ENCODE assay signal across 16 cellular contexts in the genomic region with DNA sequence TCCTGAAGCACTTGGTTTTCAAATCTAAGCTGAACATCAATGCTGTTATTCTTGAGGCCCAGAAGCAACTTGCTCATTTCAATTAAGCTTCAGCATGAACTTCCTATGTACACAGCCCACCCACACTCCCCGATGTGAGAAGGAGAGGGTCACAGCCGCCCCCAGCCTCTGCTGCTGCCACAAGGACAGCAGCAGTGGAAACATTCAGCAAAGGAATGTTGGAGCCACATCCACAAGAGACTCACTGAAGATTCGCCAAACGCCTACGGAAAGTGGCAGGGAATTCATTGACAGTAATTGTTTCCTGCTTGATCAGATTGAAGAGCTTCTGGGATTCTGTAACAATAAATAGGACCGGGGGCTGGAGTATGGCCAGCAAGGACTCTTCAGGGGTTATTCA. TPM values are rescaled to one million over a fixed set of nuclear protein-coding genes. Genes with fewer than 3 reads are reported as not detected.
A peak's percentile ranks its signal among the peaks of the same experiment; 100 is the strongest.
DNase-seq lines count a peak whose midpoint lies in the region; ATAC-seq and TF ChIP-seq lines count a peak whose summit lies in the region.
"Had no signal": no experiment of that assay in that cellular context is flagged by ENCODE, and none has a peak within 500 bp of the region (broad histone marks: within the 10 kb centered on the region; RNA-seq: fewer than 3 reads in every experiment).

No MANE protein-coding gene starts in this region.

- H3K79me2 ChIP-seq in SK-N-SH (ENCODE audit: insufficient read depth), result peaks cover 75% of the 10 kb centered on the region

- no peak for ATAC-seq in SK-N-SH treated with all-trans-retinoic acid at 6 μM for 48 hours
- ATAC-seq in activated CD8-positive, alpha-beta T cell treated with anti-CD3 and anti-CD28 coated beads for 36 hours, result no peak
- ATAC-seq: GM23338 had no signal

- TF ChIP-seq CTCF in SK-N-SH (IDR thresholded peaks at IDR 0.05) (no peak), astrocyte of the spinal cord (IDR thresholded peaks at IDR 0.05; ENCODE audit: low read depth, low read length) (no peak), tibial nerve (IDR thresholded peaks at IDR 0.05) (no peak), thyroid gland (IDR thresholded peaks at IDR 0.05) (no peak)
- TF ChIP-seq CTCF in activated CD8-positive, alpha-beta T cell treated with anti-CD3 and anti-CD28 coated beads for 36 hours (IDR thresholded peaks at IDR 0.05), result no peak

- peaks cover 30 to 60% of the 10 kb centered on the region in 2 experiments for H3K36me3 ChIP-seq in SK-N-SH (replicated peaks in 1 of 2; ENCODE audit: control insufficient read depth in 1 of 2, insufficient read depth in 2 of 2, low read length in 1 of 2)
- no peaks in the 10 kb centered on the region for H3K36me3 ChIP-seq in tibial nerve
- H3K36me3 ChIP-seq in thyroid gland, result no peaks in the 10 kb centered on the region

- no peaks in the 10 kb centered on the region for H3K9me3 Mint-ChIP-seq in activated CD8-positive, alpha-beta T cell treated with anti-CD3 and anti-CD28 coated beads for 36 hours
- H3K9me3 Mint-ChIP-seq: activated naive CD4-positive, alpha-beta T cell treated with anti-CD3 and anti-CD28 coated beads, Interleukin-2, amount 50 U/mL, for 24 hours; GM23338; nephron progenitor cell had no signal

- 45% methylated on average over 6 of the region's 6 CpGs for WGBS in SK-N-SH (ENCODE audit: low lambda C conversion rate)
- WGBS in tibial nerve, 2 donors, result 24 to 30% methylated on average over 6 of the region's 6 CpGs
- WGBS in thyroid gland, 2 donors, result 58 to 62% methylated on average over 6 of the region's 6 CpGs

- peak overlapping the region; percentile 84; the same call in 1 of the 2 replicates for H3K9ac ChIP-seq in SK-N-SH

- no peak overlapping the region for H3K27ac Mint-ChIP-seq in activated CD8-positive, alpha-beta T cell treated with anti-CD3 and anti-CD28 coated beads for 36 hours
- H3K27ac Mint-ChIP-seq: activated naive CD4-positive, alpha-beta T cell treated with anti-CD3 and anti-CD28 coated beads, Interleukin-2, amount 50 U/mL, for 24 hours; GM23338; nephron progenitor cell had no signal

- H3K27me3 ChIP-seq in SK-N-SH (ENCODE audit: insufficient read depth), result no peaks in the 10 kb centered on the region
- H3K27me3 ChIP-seq in tibial nerve, result no peaks in the 10 kb centered on the region
- H3K27me3 ChIP-seq in thyroid gland, result no peaks in the 10 kb centered on the region

- H3K4me3 ChIP-seq in SK-N-SH (ENCODE audit: low read depth in 2 of 2, low read length in 1 of 2) (peak overlapping the region; percentile 58 to 71; a peak in 3 of 4 replicates), astrocyte of the spinal cord (ENCODE audit: low read depth, low read length) (peak overlapping the region; percentile 79), tibial nerve (peak overlapping the region in 1 of 4 donors; percentile 65), thyroid gland (replicated peaks in 1 of 3) (no peak overlapping the region)
- H3K4me3 ChIP-seq: GM23338 had no signal

- POLR2A ChIA-PET in SK-N-SH (lab: Yijun Ruan, JAX), result no interaction called here
- POLR2A ChIA-PET in activated CD8-positive, alpha-beta T cell treated with anti-CD3 and anti-CD28 coated beads for 36 hours (lab: Charles Lee), result no interaction called here

- TF ChIP-seq EP300 in SK-N-SH (IDR thresholded peaks at IDR 0.05; ENCODE audit: borderline replicate concordance in 1 of 2, low read depth in 1 of 2, low read length in 1 of 2) (no peak), tibial nerve (IDR thresholded peaks at IDR 0.05) (no peak)

- peaks cover 56% of the 10 kb centered on the region for H3F3A ChIP-seq in SK-N-SH (replicated peaks; ENCODE audit: insufficient read depth)

- H3K9me3 ChIP-seq in SK-N-SH, result no peaks in the 10 kb centered on the region
- no peaks in the 10 kb centered on the region for H3K9me3 ChIP-seq in tibial nerve
- no peaks in the 10 kb centered on the region for H3K9me3 ChIP-seq in thyroid gland

- peaks cover 57% of the 10 kb centered on the region for H4K20me1 ChIP-seq in SK-N-SH (ENCODE audit: insufficient read depth)

- in situ Hi-C loops in astrocyte of the spinal cord (cut with HindIII; ENCODE audit: low sequenced_read_pairs), result no loop called here

- no peak for DNase-seq in SK-N-SH
- no peak for DNase-seq in astrocyte of the spinal cord (ENCODE audit: low read depth, low spot score)
- peak; percentile 19 for DNase-seq in kidney tubule cell (ENCODE audit: low spot score)
- DNase-seq in tibial nerve (ENCODE audit: low spot score in 2 of 2), result no peak
- no peak for DNase-seq in thyroid gland
- no peak for DNase-seq in activated CD8-positive, alpha-beta T cell treated with anti-CD3 and anti-CD28 coated beads for 36 hours
- no peak for DNase-seq in RPMI8226
- DNase-seq: DMS153, kidney, NCI-H1092, NCI-H446 treated with DMSO at 0.1 percent for 48 hours, nephron progenitor cell had no signal

- peak overlapping the region; percentile 72 to 85 for H3K27ac ChIP-seq in SK-N-SH (ENCODE audit: low read depth in 2 of 2, low read length in 1 of 2)
- peak overlapping the region in 3 of 4 donors; percentile 43 to 80 (median 76) for H3K27ac ChIP-seq in tibial nerve
- no peak overlapping the region for H3K27ac ChIP-seq in thyroid gland
- H3K27ac ChIP-seq: 22Rv1 had no signal

- no peaks in the 10 kb centered on the region for H3K36me3 Mint-ChIP-seq in activated CD8-positive, alpha-beta T cell treated with anti-CD3 and anti-CD28 coated beads for 36 hours (ENCODE audit: low read depth)
- H3K36me3 Mint-ChIP-seq: activated naive CD4-positive, alpha-beta T cell treated with anti-CD3 and anti-CD28 coated beads, Interleukin-2, amount 50 U/mL, for 24 hours had no signal

- H3K4me3 Mint-ChIP-seq in activated CD8-positive, alpha-beta T cell treated with anti-CD3 and anti-CD28 coated beads for 36 hours, result no peak overlapping the region
- H3K4me3 Mint-ChIP-seq: activated naive CD4-positive, alpha-beta T cell treated with anti-CD3 and anti-CD28 coated beads, Interleukin-2, amount 50 U/mL, for 24 hours; GM23338; nephron progenitor cell had no signal

- intact Hi-C loops in thyroid gland (cut with DNase I), result no loop called here
- intact Hi-C loops in activated CD8-positive, alpha-beta T cell treated with anti-CD3 and anti-CD28 coated beads for 36 hours (cut with micrococcal nuclease), result no loop called here

- TF ChIP-seq POLR2A in tibial nerve (IDR thresholded peaks at IDR 0.05) (no peak), thyroid gland (IDR thresholded peaks at IDR 0.05) (no peak)

- no peaks in the 10 kb centered on the region for H3K9me2 ChIP-seq in SK-N-SH

- peaks cover 7% of the 10 kb centered on the region for H3K4me1 Mint-ChIP-seq in activated CD8-positive, alpha-beta T cell treated with anti-CD3 and anti-CD28 coated beads for 36 hours (ENCODE audit: low read depth)

- H3K4me1 ChIP-seq in SK-N-SH (ENCODE audit: control insufficient read depth in 1 of 2, insufficient read depth in 2 of 2, low read depth in 1 of 2, low read length in 1 of 2) (peaks cover 45 to 51% of the 10 kb centered on the region in 2 experiments), tibial nerve (peaks cover 0 to 86% (median 39%) of the 10 kb centered on the region in 4 donors), thyroid gland (peaks cover 10 to 21% of the 10 kb centered on the region in 2 donors)

- H2AFZ ChIP-seq in SK-N-SH (ENCODE audit: low read depth), result no peak overlapping the region
- H2AFZ ChIP-seq: GM23338 had no signal

- TF ChIP-seq RAD21 in SK-N-SH (IDR thresholded peaks at IDR 0.05; ENCODE audit: low read length), result no peak

- peaks cover 27% of the 10 kb centered on the region for H3K27me3 Mint-ChIP-seq in activated CD8-positive, alpha-beta T cell treated with anti-CD3 and anti-CD28 coated beads for 36 hours

- CTCF ChIA-PET in SK-N-SH (lab: Yijun Ruan, JAX), result interaction anchor here (1.0 to 2.0 kb wide), 5 partner anchors 12 to 95 kb away, joined by 3 to 7 read pairs (median 5); no protein-coding TSS in a partner anchor
- CTCF ChIA-PET in activated CD8-positive, alpha-beta T cell treated with anti-CD3 and anti-CD28 coated beads for 36 hours (lab: Charles Lee), result interaction anchor here (0.8 to 1.0 kb wide), 2 partner anchors 87 to 140 kb away, joined by 3 read pairs; no protein-coding TSS in a partner anchor

- peak overlapping the region; percentile 84 for H3K4me2 ChIP-seq in SK-N-SH
- H3K4me2 ChIP-seq: GM23338 had no signal

TF ChIP-seq in SK-N-SH, 30 proteins besides CTCF, POLR2A, EP300 and RAD21 (continues in another document):
- TF ChIP-seq FOSL2 (IDR thresholded peaks at IDR 0.05; ENCODE audit: borderline replicate concordance, low read depth) (no peak), FOXJ3 (CRISPR knock-in tag; IDR thresholded peaks at IDR 0.05) (no peak), SMC3 (IDR thresholded peaks at IDR 0.05; ENCODE audit: low read depth, low read length) (no peak), ELF1 (IDR thresholded peaks at IDR 0.05) (no peak)
- TF ChIP-seq, protein P1, sequence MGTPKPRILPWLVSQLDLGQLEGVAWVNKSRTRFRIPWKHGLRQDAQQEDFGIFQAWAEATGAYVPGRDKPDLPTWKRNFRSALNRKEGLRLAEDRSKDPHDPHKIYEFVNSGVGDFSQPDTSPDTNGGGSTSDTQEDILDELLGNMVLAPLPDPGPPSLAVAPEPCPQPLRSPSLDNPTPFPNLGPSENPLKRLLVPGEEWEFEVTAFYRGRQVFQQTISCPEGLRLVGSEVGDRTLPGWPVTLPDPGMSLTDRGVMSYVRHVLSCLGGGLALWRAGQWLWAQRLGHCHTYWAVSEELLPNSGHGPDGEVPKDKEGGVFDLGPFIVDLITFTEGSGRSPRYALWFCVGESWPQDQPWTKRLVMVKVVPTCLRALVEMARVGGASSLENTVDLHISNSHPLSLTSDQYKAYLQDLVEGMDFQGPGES (IDR thresholded peaks at IDR 0.05; ENCODE audit: low read depth, low read length), result no peak

TF ChIP-seq in SK-N-SH treated with all-trans-retinoic acid at 6 μM for 48 hours, 23 proteins besides CTCF, POLR2A, EP300 and RAD21:
- TF ChIP-seq ARNTL (CRISPR knock-in tag; IDR thresholded peaks at IDR 0.05; ENCODE audit: borderline replicate concordance, low read depth), result no peak
- no peak for TF ChIP-seq ZC3H10 (CRISPR knock-in tag; IDR thresholded peaks at IDR 0.05)
- no peak for TF ChIP-seq ZNF565 (CRISPR knock-in tag; conservative IDR thresholded peaks at IDR 0.05; ENCODE audit: low read depth)
- no peak for TF ChIP-seq TOX (CRISPR knock-in tag; IDR thresholded peaks at IDR 0.05; ENCODE audit: borderline replicate concordance)

RNA-seq across cellular contexts. Expression of gene TGFBI, which starts 2.9 kb away (rescaled TPM):
- polyA plus RNA-seq in SK-N-SH (2012; rRNA removed), result 2,247 and 2,678 TPM in 2 replicates
- 1,829 and 2,247 TPM in 2 replicates for polyA plus RNA-seq in SK-N-SH (2012; cell fraction: cytosol; rRNA removed)
- 2,574 and 3,187 TPM in 2 replicates for polyA plus RNA-seq in SK-N-SH (2012; cell fraction: nucleus; rRNA removed)
- 100 to 1,000 TPM; 158 to 291 (median 212) TPM for total RNA-seq in tibial nerve
- 10 to 100 TPM; 19.6 to 55.9 (median 38.5) TPM for total RNA-seq in thyroid gland
- not detected for total RNA-seq in activated CD8-positive, alpha-beta T cell treated with anti-CD3 and anti-CD28 coated beads for 36 hours

Comparison
In these comparisons a context has a peak if more than half of its experiments do, and no peak if none do; other contexts are left out.
1. H3K27ac ChIP-seq: peak in SK-N-SH (2 of 2) and tibial nerve (3 of 4); none in thyroid gland (0 of 3).
2. H3K4me3 ChIP-seq: peak in SK-N-SH (2 of 2) and astrocyte of the spinal cord (single experiment); none in thyroid gland (0 of 3).
3. RNA of gene TGFBI, which starts 2.9 kb away (total RNA-seq): 158 to 291 TPM in tibial nerve and 19.6 to 55.9 TPM in thyroid gland; not detected in activated CD8-positive, alpha-beta T cell treated with anti-CD3 and anti-CD28 coated beads for 36 hours; every median in the first group is over 10 times any median in the second.